ENCODE assay signal across 19 cellular contexts in the genomic region with DNA sequence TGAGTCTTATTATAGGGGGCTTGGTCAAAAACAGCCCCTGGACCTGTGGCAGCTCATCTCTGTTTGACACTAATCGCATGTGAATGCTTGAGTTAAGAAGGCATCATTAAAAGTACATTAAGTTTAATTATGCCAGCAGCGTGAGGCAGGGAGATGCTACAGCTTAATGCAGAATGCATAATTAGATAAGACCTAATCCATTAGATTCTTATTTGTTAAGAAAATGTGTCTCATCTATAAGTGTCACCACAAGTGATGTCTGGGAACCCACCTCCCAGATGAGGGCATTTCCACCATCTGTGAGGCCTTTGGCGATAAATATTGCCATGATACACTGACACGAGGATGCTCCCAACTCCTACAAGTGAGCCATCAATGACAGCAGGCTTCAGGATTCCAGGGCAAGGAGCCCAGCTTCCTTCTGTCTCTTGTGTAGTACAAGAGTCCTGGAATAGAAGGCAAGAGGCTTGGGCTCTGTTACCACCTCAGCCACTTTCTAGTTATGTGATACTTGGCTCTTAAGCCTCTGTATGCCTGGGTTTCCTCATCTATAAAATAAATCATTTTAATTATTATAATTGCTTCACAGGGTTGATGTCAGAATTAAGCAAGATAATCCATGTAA.
"Had no signal": no experiment of that assay in that cellular context is flagged by ENCODE, and none has a peak within 500 bp of the region (broad histone marks: within the 10 kb centered on the region; RNA-seq: fewer than 3 reads in every experiment).

No MANE protein-coding gene starts in this region.

- H3K4me3 ChIP-seq: coronary artery, esophagus squamous epithelium, heart right ventricle, neural progenitor cell, testis, uterus had no signal

- H3K27me3 Mint-ChIP-seq: activated CD4-positive, alpha-beta T cell treated with anti-CD3 and anti-CD28 coated beads, Interleukin-2, amount 10 ng/mL, durations not matched to agents 7 days and 5 days; activated naive CD8-positive, alpha-beta T cell treated with anti-CD3 and anti-CD28 coated beads, Interleukin-2, amount 50 U/mL, for 24 hours had no signal

- H3K27ac Mint-ChIP-seq: activated CD4-positive, alpha-beta T cell treated with anti-CD3 and anti-CD28 coated beads, Interleukin-2, amount 10 ng/mL, durations not matched to agents 7 days and 5 days; activated CD8-positive, alpha-beta T cell treated with anti-CD3 and anti-CD28 coated beads, Interleukin-2, amount 10 ng/mL, durations not matched to agents 7 days and 5 days; activated naive CD8-positive, alpha-beta T cell treated with anti-CD3 and anti-CD28 coated beads, Interleukin-2, amount 50 U/mL, for 24 hours; activated T-helper 1 cell treated with anti-CD3 and anti-CD28 coated beads, Interleukin-12 subunit alpha, Interleukin-12 subunit beta, Interleukin-2, Interleukin-4 antibody, amounts not matched to agents 30 ng/mL and 10 ng/mL and 1 ng/mL, durations not matched to agents 14 hours and 24 hours and 36 hours; naive thymus-derived CD4-positive, alpha-beta T cell; neural progenitor cell had no signal

- H3K4me3 Mint-ChIP-seq: activated CD4-positive, alpha-beta T cell treated with anti-CD3 and anti-CD28 coated beads, Interleukin-2, amount 10 ng/mL, durations not matched to agents 7 days and 5 days; activated CD8-positive, alpha-beta T cell treated with anti-CD3 and anti-CD28 coated beads, Interleukin-2, amount 10 ng/mL, durations not matched to agents 7 days and 5 days; activated naive CD8-positive, alpha-beta T cell treated with anti-CD3 and anti-CD28 coated beads, Interleukin-2, amount 50 U/mL, for 24 hours; activated T-helper 1 cell treated with anti-CD3 and anti-CD28 coated beads, Interleukin-12 subunit alpha, Interleukin-12 subunit beta, Interleukin-2, Interleukin-4 antibody, amounts not matched to agents 30 ng/mL and 10 ng/mL and 1 ng/mL, durations not matched to agents 14 hours and 24 hours and 36 hours; naive thymus-derived CD4-positive, alpha-beta T cell; neural progenitor cell had no signal

- H3K4me1 Mint-ChIP-seq: activated CD4-positive, alpha-beta T cell treated with anti-CD3 and anti-CD28 coated beads, Interleukin-2, amount 10 ng/mL, durations not matched to agents 7 days and 5 days; activated naive CD8-positive, alpha-beta T cell treated with anti-CD3 and anti-CD28 coated beads, Interleukin-2, amount 50 U/mL, for 24 hours; naive thymus-derived CD4-positive, alpha-beta T cell; neural progenitor cell had no signal

- H3K4me1 ChIP-seq: esophagus squamous epithelium, heart right ventricle, neural progenitor cell, testis, uterus had no signal

- H3K36me3 Mint-ChIP-seq: naive thymus-derived CD4-positive, alpha-beta T cell; neural progenitor cell had no signal

- H3K9me3 ChIP-seq: esophagus squamous epithelium, heart right ventricle, testis, uterus had no signal

- H3K9me3 Mint-ChIP-seq: activated CD4-positive, alpha-beta T cell treated with anti-CD3 and anti-CD28 coated beads, Interleukin-2, amount 10 ng/mL, durations not matched to agents 7 days and 5 days; activated naive CD8-positive, alpha-beta T cell treated with anti-CD3 and anti-CD28 coated beads, Interleukin-2, amount 50 U/mL, for 24 hours; activated T-helper 1 cell treated with anti-CD3 and anti-CD28 coated beads, Interleukin-12 subunit alpha, Interleukin-12 subunit beta, Interleukin-2, Interleukin-4 antibody, amounts not matched to agents 30 ng/mL and 10 ng/mL and 1 ng/mL, durations not matched to agents 14 hours and 24 hours and 36 hours; neural progenitor cell had no signal

- H3K27ac ChIP-seq: coronary artery, esophagus squamous epithelium, heart right ventricle, neural progenitor cell, testis, uterus had no signal

- ATAC-seq: activated CD8-positive, alpha-beta T cell treated with anti-CD3 and anti-CD28 coated beads, Interleukin-2, amount 10 ng/mL, durations not matched to agents 7 days and 5 days; activated naive CD8-positive, alpha-beta T cell treated with anti-CD3 and anti-CD28 coated beads, Interleukin-2, amount 50 U/mL, for 24 hours; heart right ventricle; left colon; naive thymus-derived CD4-positive, alpha-beta T cell had no signal

- H3K36me3 ChIP-seq: esophagus squamous epithelium, heart right ventricle, neural progenitor cell, uterus had no signal

- H3K27me3 ChIP-seq: esophagus squamous epithelium, heart right ventricle, neural progenitor cell, testis, uterus had no signal

- DNase-seq: activated CD4-positive, alpha-beta T cell treated with anti-CD3 and anti-CD28 coated beads, Interleukin-2, amount 10 ng/mL, durations not matched to agents 7 days and 5 days; activated CD8-positive, alpha-beta T cell treated with anti-CD3 and anti-CD28 coated beads, Interleukin-2, amount 10 ng/mL, durations not matched to agents 7 days and 5 days; activated gamma-delta T cell; activated naive CD4-positive, alpha-beta T cell treated with anti-CD3 and anti-CD28 coated beads, Interleukin-2, amount 50 U/mL, for 16 hours; activated naive CD8-positive, alpha-beta T cell treated with anti-CD3 and anti-CD28 coated beads, Interleukin-2, amount 50 U/mL, for 24 hours; cerebellar nuclear complex; esophagus squamous epithelium; heart right ventricle; left colon; naive thymus-derived CD4-positive, alpha-beta T cell; stimulated activated CD4-positive, alpha-beta T cell treated with anti-CD3 and anti-CD28 coated beads, Interleukin-4, amount 100 ng/mL, for 1 hour; stimulated activated naive CD4-positive, alpha-beta T cell; T1000; testis; trophoblast cell; uterus had no signal
